ENCODE assay signal across 8 cellular contexts in genomic region chr6:41780623-41781301, GRCh38. TPM values are rescaled to one million over a fixed set of nuclear protein-coding genes. Genes with fewer than 3 reads are reported as not detected.
A peak's percentile ranks its signal among the peaks of the same experiment; 100 is the strongest.
DNase-seq lines count a peak whose midpoint lies in the region; ATAC-seq and TF ChIP-seq lines count a peak whose summit lies in the region.

A gene with protein sequence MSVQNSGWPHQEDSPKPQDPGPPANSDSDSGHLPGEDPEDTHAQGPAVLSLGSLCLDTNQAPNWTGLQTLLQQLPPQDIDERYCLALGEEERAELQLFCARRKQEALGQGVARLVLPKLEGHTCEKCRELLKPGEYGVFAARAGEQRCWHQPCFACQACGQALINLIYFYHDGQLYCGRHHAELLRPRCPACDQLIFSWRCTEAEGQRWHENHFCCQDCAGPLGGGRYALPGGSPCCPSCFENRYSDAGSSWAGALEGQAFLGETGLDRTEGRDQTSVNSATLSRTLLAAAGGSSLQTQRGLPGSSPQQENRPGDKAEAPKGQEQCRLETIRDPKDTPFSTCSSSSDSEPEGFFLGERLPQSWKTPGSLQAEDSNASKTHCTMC (plus strand): TSS chr6:41780782. CDS start chr6:41783474, 2,692 bp downstream.

- no peaks in the 10 kb centered on the region for H3K9me3 ChIP-seq in IMR-90 (ENCODE audit: control insufficient read depth, insufficient read depth, low read length)
- H3K9me3 ChIP-seq in adrenal gland (replicated peaks in 1 of 3), result no peaks in the 10 kb centered on the region
- no peaks in the 10 kb centered on the region for H3K9me3 ChIP-seq in right cardiac atrium (ENCODE audit: control insufficient read depth, low read length)

- H3K4me3 ChIP-seq in IMR-90 (ENCODE audit: insufficient read depth, low read depth, low read length) (peak within 1 kb of the TSS; percentile 54), adrenal gland (peak within 1 kb of the TSS in 3 of 4 donors; percentile 21 to 82 (median 75)), right cardiac atrium (ENCODE audit: low read length) (peak within 1 kb of the TSS; percentile 80)

- H2AK9ac ChIP-seq in IMR-90 (replicated peaks; ENCODE audit: low read depth, low read length, poor library complexity), result peak within 1 kb of the TSS; percentile 31

- ATAC-seq in IMR-90 (ENCODE audit: low read depth), result peak; percentile 5
- peak; percentile 70 to 84 for ATAC-seq in right cardiac atrium
- no peak for ATAC-seq in HG03520 (IDR thresholded peaks at IDR 0.05; ENCODE audit: unreplicated experiment)
- no peak for ATAC-seq in HG03135 (IDR thresholded peaks at IDR 0.05; ENCODE audit: unreplicated experiment)

- H3K23ac ChIP-seq in IMR-90 (ENCODE audit: low read depth, low read length), result peak within 1 kb of the TSS; percentile 79

- H3K4me1 ChIP-seq in IMR-90 (ENCODE audit: control insufficient read depth, insufficient read depth, low read length) (peaks cover 12% of the 10 kb centered on the region), adrenal gland (replicated peaks in 1 of 2) (peaks cover 22 to 28% of the 10 kb centered on the region in 2 donors), right cardiac atrium (ENCODE audit: control insufficient read depth, insufficient read depth, low read length) (no peaks in the 10 kb centered on the region)

- H4K5ac ChIP-seq in IMR-90 (ENCODE audit: low read depth, low read length), result no peak within 1 kb of the TSS

- peak within 1 kb of the TSS; percentile 93 for H2AFZ ChIP-seq in IMR-90 (replicated peaks; ENCODE audit: low read length, poor library complexity)

- H3K36me3 ChIP-seq in IMR-90 (ENCODE audit: control insufficient read depth, insufficient read depth, low read length) (peaks cover 4% of the 10 kb centered on the region; the same call in 1 of the 2 replicates), adrenal gland (replicated peaks in 1 of 2) (peaks cover 0 to 2% of the 10 kb centered on the region in 2 donors)

- DNase-seq in DMS 273 (lab: John Stamatoyannopoulos, UW; ENCODE audit: unreplicated experiment) (peak; percentile 62), IMR-90 (no peak), adrenal gland (peak; percentile 56 to 78 (median 75)), right cardiac atrium (peak; percentile 57 to 87 (median 83)), retina (peak; percentile 39), NK-92 (lab: John Stamatoyannopoulos, UW; ENCODE audit: unreplicated experiment) (no peak)

- no TSS peak for BruUV-seq in IMR-90 (replicated peaks; lab: Mats Ljungman, UMichigan)

- H3K18ac ChIP-seq in IMR-90 (ENCODE audit: low read depth, low read length), result no peak within 1 kb of the TSS

- H4K20me1 ChIP-seq in IMR-90 (ENCODE audit: insufficient read depth, low read length), result no peaks in the 10 kb centered on the region

- H2AK5ac ChIP-seq in IMR-90 (ENCODE audit: low read depth, low read length), result peak within 1 kb of the TSS; percentile 61

- TF ChIP-seq RAD21 in IMR-90 (IDR thresholded peaks at IDR 0.05; ENCODE audit: low read length), result no peak

- TF ChIP-seq POLR2A in IMR-90 (IDR thresholded peaks at IDR 0.05; ENCODE audit: low read depth, low read length) (no peak), adrenal gland (IDR thresholded peaks at IDR 0.05) (peak in 1 of 2 donors; percentile 20)

- no peak within 1 kb of the TSS for H3K56ac ChIP-seq in IMR-90 (ENCODE audit: extremely low read depth, insufficient read depth, low read length)

- peak within 1 kb of the TSS; percentile 58 for H3K4ac ChIP-seq in IMR-90 (ENCODE audit: low read depth, low read length)

- CTCF ChIA-PET in IMR-90 (lab: Yijun Ruan, JAX), result no interaction called here

- H4K8ac ChIP-seq in IMR-90 (ENCODE audit: low read depth in 2 of 2, low read length in 2 of 2), result peak within 1 kb of the TSS; percentile 15 to 18; a peak in 2 of 4 replicates

- 0 out of 2 replicates have a peak within 1 kb of the TSS, but pooled peaks have one; percentile 1 for H4K91ac ChIP-seq in IMR-90 (ENCODE audit: insufficient read depth, low read depth, low read length)

- H3K9ac ChIP-seq in IMR-90 (ENCODE audit: low read depth, low read length), result peak within 1 kb of the TSS; percentile 54

- TF ChIP-seq CTCF in IMR-90 (conservative IDR thresholded peaks at IDR 0.05; ENCODE audit: low read depth, low read length) (no peak), adrenal gland (IDR thresholded peaks at IDR 0.05) (no peak)

- dilution Hi-C loops in IMR-90 (cut with HindIII; ENCODE audit: low sequenced_read_pairs, unreplicated experiment), result no loop called here

- WGBS in IMR-90 (ENCODE audit: extremely low coverage in 2 of 2, insufficient read length in 1 of 2), 2 experiments, result 0% methylated on average over 2 of the region's 36 CpGs; no CpG with 5 or more reads in 1 of the 2 experiments
- WGBS in adrenal gland, 4 donors, result 1 to 2% (median 1%) methylated on average over 25 to 36 of the region's 36 CpGs
- under 1% methylated on average over 36 of the region's 36 CpGs for WGBS in right cardiac atrium

- peak within 1 kb of the TSS; percentile 87 for H3K4me2 ChIP-seq in IMR-90 (ENCODE audit: low read depth, low read length)

- peak within 1 kb of the TSS; percentile 6 for H2BK5ac ChIP-seq in IMR-90 (ENCODE audit: low read depth, low read length, poor library complexity, severe bottlenecking)

- intact Hi-C loops in IMR-90 (cut with micrococcal nuclease) (loop anchor here (1.0 to 10.0 kb wide), 4 partner anchors 157 to 434 kb away; partner anchors contain the start of gene MRPS10), adrenal gland (cut with DNase I) (loop anchor here (5.0 to 10.0 kb wide), 2 partner anchors 154 to 262 kb away; no protein-coding TSS in a partner anchor), right cardiac atrium (cut with DNase I) (loop anchor here in 3 of 4 donors (5.0 to 10.0 kb wide), 4 partner anchors 144 to 267 kb away; partner anchors contain the start of genes BYSL (in 1 of the 3) and MED20 (in 1 of the 3))

- no peaks in the 10 kb centered on the region for H3K27me3 ChIP-seq in IMR-90 (ENCODE audit: control insufficient read depth, insufficient read depth, low read length)
- H3K27me3 ChIP-seq in adrenal gland, result no peaks in the 10 kb centered on the region
- no peaks in the 10 kb centered on the region for H3K27me3 ChIP-seq in right cardiac atrium (ENCODE audit: control insufficient read depth, insufficient read depth)

- peak within 1 kb of the TSS; percentile 22; the same call in 1 of the 2 replicates for H2BK120ac ChIP-seq in IMR-90 (ENCODE audit: low read depth, low read length)

- H3K27ac ChIP-seq in IMR-90 (ENCODE audit: insufficient read depth, low read length), result peak within 1 kb of the TSS; percentile 38
- peak within 1 kb of the TSS; percentile 14 to 80 (median 73) for H3K27ac ChIP-seq in adrenal gland
- peak within 1 kb of the TSS; percentile 87 for H3K27ac ChIP-seq in right cardiac atrium (ENCODE audit: low read length)

- no peak within 1 kb of the TSS for H2BK20ac ChIP-seq in IMR-90 (ENCODE audit: low read depth, low read length)

- POLR2A ChIA-PET in IMR-90 (lab: Charles Lee; ENCODE audit: unreplicated experiment), result no interaction called here

- H3K9me1 ChIP-seq in IMR-90 (ENCODE audit: insufficient read depth, low read length), result no peaks in the 10 kb centered on the region; the same call in 1 of the 2 replicates

- in situ Hi-C loops in IMR-90 (cut with MboI; ENCODE audit: low sequenced_read_pairs), result loop anchor here (5.0 to 10.0 kb wide), 2 partner anchors 154 to 267 kb away; no protein-coding TSS in a partner anchor

- H3K79me1 ChIP-seq in IMR-90 (ENCODE audit: low read depth in 1 of 2, low read length in 2 of 2), result peaks cover 10 to 31% of the 10 kb centered on the region in 2 experiments

- H2BK15ac ChIP-seq in IMR-90 (ENCODE audit: low read depth, low read length), result peak within 1 kb of the TSS; percentile 0; the same call in 1 of the 3 replicates

- H3K14ac ChIP-seq in IMR-90 (replicated peaks; ENCODE audit: low read depth, low read length), result peak within 1 kb of the TSS; percentile 44; the same call in 1 of the 2 replicates

TF ChIP-seq in IMR-90, 13 proteins besides CTCF, POLR2A, EP300 and RAD21 (continues in another document):
- TF ChIP-seq MAFK (IDR thresholded peaks at IDR 0.05; ENCODE audit: low read depth, low read length), result no peak
- TF ChIP-seq RFX5 (IDR thresholded peaks at IDR 0.05; ENCODE audit: low read depth, low read length), result no peak
- no peak for TF ChIP-seq CHD1 (IDR thresholded peaks at IDR 0.05; ENCODE audit: low read depth, low read length)
- no peak for TF ChIP-seq MXI1 (IDR thresholded peaks at IDR 0.05; ENCODE audit: borderline replicate concordance, low read depth, low read length)
- TF ChIP-seq, protein P1, sequence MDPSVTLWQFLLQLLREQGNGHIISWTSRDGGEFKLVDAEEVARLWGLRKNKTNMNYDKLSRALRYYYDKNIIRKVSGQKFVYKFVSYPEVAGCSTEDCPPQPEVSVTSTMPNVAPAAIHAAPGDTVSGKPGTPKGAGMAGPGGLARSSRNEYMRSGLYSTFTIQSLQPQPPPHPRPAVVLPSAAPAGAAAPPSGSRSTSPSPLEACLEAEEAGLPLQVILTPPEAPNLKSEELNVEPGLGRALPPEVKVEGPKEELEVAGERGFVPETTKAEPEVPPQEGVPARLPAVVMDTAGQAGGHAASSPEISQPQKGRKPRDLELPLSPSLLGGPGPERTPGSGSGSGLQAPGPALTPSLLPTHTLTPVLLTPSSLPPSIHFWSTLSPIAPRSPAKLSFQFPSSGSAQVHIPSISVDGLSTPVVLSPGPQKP (IDR thresholded peaks at IDR 0.05; ENCODE audit: borderline replicate concordance, low read depth, low read length), result no peak
- no peak for TF ChIP-seq MAZ (IDR thresholded peaks at IDR 0.05; ENCODE audit: borderline replicate concordance, low read depth, low read length)
- TF ChIP-seq NFE2L2 (IDR thresholded peaks at IDR 0.05; ENCODE audit: low read depth, low read length), result no peak
- TF ChIP-seq FOS (IDR thresholded peaks at IDR 0.05; ENCODE audit: low read depth, low read length), result no peak
- TF ChIP-seq SMC3 (IDR thresholded peaks at IDR 0.05; ENCODE audit: low read depth, low read length), result no peak
- TF ChIP-seq, protein P2, sequence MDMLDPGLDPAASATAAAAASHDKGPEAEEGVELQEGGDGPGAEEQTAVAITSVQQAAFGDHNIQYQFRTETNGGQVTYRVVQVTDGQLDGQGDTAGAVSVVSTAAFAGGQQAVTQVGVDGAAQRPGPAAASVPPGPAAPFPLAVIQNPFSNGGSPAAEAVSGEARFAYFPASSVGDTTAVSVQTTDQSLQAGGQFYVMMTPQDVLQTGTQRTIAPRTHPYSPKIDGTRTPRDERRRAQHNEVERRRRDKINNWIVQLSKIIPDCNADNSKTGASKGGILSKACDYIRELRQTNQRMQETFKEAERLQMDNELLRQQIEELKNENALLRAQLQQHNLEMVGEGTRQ (IDR thresholded peaks at IDR 0.05; ENCODE audit: low read depth, low read length), result no peak
- TF ChIP-seq BHLHE40 (IDR thresholded peaks at IDR 0.05; ENCODE audit: low read depth, low read length), result no peak

RNA-seq across cellular contexts. Expression of the gene that starts here (rescaled TPM):
- total RNA-seq in IMR-90 (2012; rRNA removed) (not detected in 2 replicates), adrenal gland (1 to 10 TPM in 6 of 8 donors, under 1 TPM in 1, not detected in 1; 0.28 to 7.1 (median 3.9) TPM), right cardiac atrium (1 to 10 TPM; 2.2 to 4.0 (median 3.2) TPM)
- polyA plus RNA-seq in IMR-90 (2012; rRNA removed) (0.72 and 0.99 TPM in 2 replicates), adrenal gland (1 to 10 TPM in 2 of 3 donors, not detected in 1; 3.6 to 5.3 TPM), right cardiac atrium (1.7 TPM)
- polyA plus RNA-seq in IMR-90 (2012; cell fraction: cytosol; rRNA removed), result 0.24 and 0.64 TPM in 2 replicates
- polyA plus RNA-seq in IMR-90 (2012; cell fraction: nucleus; rRNA removed; ENCODE audit: low replicate concordance), result 8.3 and 34.1 TPM in 2 replicates

Comparison
In these comparisons a context has a peak if more than half of its experiments do, and no peak if none do; other contexts are left out.
1. DNase-seq: peak in DMS 273 (single experiment), adrenal gland (7 of 7), right cardiac atrium (3 of 3) and retina (single experiment); none in IMR-90 (single experiment) and NK-92 (single experiment).
2. ATAC-seq: peak in IMR-90 (single experiment) and right cardiac atrium (2 of 2); none in HG03520 (single experiment) and HG03135 (single experiment).
3. Peak in every context shown above with its lines, with median percentiles within 50 percentile points of each other: H3K27ac ChIP-seq and H3K4me3 ChIP-seq.